Comparison of ENCODE assay signal across 16 cellular contexts in the genomic region with DNA sequence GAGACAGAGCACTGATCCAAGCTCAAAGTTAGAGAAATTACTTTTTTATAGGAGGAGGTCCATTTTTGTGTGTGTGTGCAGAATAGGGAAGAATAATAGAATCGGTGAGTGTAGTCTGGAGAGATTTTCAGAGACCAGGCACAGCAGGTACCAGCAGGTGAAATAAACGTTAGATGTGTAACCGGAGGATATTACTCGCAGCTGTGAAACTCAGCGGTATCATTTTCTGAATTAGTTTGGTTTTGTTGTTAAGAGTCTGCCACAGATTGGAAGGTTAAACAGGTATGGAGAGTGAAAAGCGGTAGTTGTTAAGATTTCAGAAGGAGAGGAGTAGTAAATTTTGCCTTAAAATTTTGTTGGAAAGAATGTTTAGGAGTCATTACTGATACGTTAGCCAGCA.
DNase-seq lines count a peak whose midpoint lies in the region; ATAC-seq lines count a peak whose summit lies in the region.
"Had no signal": no experiment of that assay in that cellular context is flagged by ENCODE, and none has a peak within 500 bp of the region (broad histone marks: within the 10 kb centered on the region; RNA-seq: fewer than 3 reads in every experiment).

No MANE protein-coding gene starts in this region.

- no peaks in the 10 kb centered on the region for H3K9me3 Mint-ChIP-seq in activated naive CD4-positive, alpha-beta T cell treated with anti-CD3 and anti-CD28 coated beads for 36 hours
- H3K9me3 Mint-ChIP-seq in activated CD4-positive, alpha-beta memory T cell treated with anti-CD3 and anti-CD28 coated beads for 36 hours, result no peaks in the 10 kb centered on the region
- H3K9me3 Mint-ChIP-seq in effector memory CD8-positive, alpha-beta T cell, result no peaks in the 10 kb centered on the region
- H3K9me3 Mint-ChIP-seq in stimulated activated naive CD8-positive, alpha-beta T cell treated with anti-CD3 and anti-CD28 coated beads, Interleukin-15, Interleukin-2, amounts not matched to agents 100 ng/mL and 50 ng/mL, for 24 hours, result no peaks in the 10 kb centered on the region

- H3K4me1 Mint-ChIP-seq in activated naive CD4-positive, alpha-beta T cell treated with anti-CD3 and anti-CD28 coated beads for 36 hours (ENCODE audit: low read depth), result peaks cover 74% of the 10 kb centered on the region
- H3K4me1 Mint-ChIP-seq in activated CD4-positive, alpha-beta memory T cell treated with anti-CD3 and anti-CD28 coated beads for 36 hours (ENCODE audit: low read depth), result peaks cover 70% of the 10 kb centered on the region
- H3K4me1 Mint-ChIP-seq in effector memory CD8-positive, alpha-beta T cell (ENCODE audit: low read depth in 2 of 2), result peaks cover 34 to 39% of the 10 kb centered on the region in 2 donors
- peaks cover 78% of the 10 kb centered on the region for H3K4me1 Mint-ChIP-seq in stimulated activated naive CD8-positive, alpha-beta T cell treated with anti-CD3 and anti-CD28 coated beads, Interleukin-15, Interleukin-2, amounts not matched to agents 100 ng/mL and 50 ng/mL, for 24 hours (ENCODE audit: low read depth)

- H3K27ac Mint-ChIP-seq in activated naive CD4-positive, alpha-beta T cell treated with anti-CD3 and anti-CD28 coated beads for 36 hours, result peak overlapping the region; percentile 65
- peak overlapping the region; percentile 83 for H3K27ac Mint-ChIP-seq in activated CD4-positive, alpha-beta memory T cell treated with anti-CD3 and anti-CD28 coated beads for 36 hours
- peak overlapping the region; percentile 7 to 88 for H3K27ac Mint-ChIP-seq in effector memory CD8-positive, alpha-beta T cell
- peak overlapping the region; percentile 89 for H3K27ac Mint-ChIP-seq in stimulated activated naive CD8-positive, alpha-beta T cell treated with anti-CD3 and anti-CD28 coated beads, Interleukin-15, Interleukin-2, amounts not matched to agents 100 ng/mL and 50 ng/mL, for 24 hours

- H3K27me3 Mint-ChIP-seq in activated naive CD4-positive, alpha-beta T cell treated with anti-CD3 and anti-CD28 coated beads for 36 hours (ENCODE audit: low read depth), result no peaks in the 10 kb centered on the region
- H3K27me3 Mint-ChIP-seq in activated CD4-positive, alpha-beta memory T cell treated with anti-CD3 and anti-CD28 coated beads for 36 hours, result no peaks in the 10 kb centered on the region
- H3K27me3 Mint-ChIP-seq in effector memory CD8-positive, alpha-beta T cell, result no peaks in the 10 kb centered on the region
- H3K27me3 Mint-ChIP-seq in stimulated activated naive CD8-positive, alpha-beta T cell treated with anti-CD3 and anti-CD28 coated beads, Interleukin-15, Interleukin-2, amounts not matched to agents 100 ng/mL and 50 ng/mL, for 24 hours, result no peaks in the 10 kb centered on the region

- intact Hi-C loops in activated naive CD4-positive, alpha-beta T cell treated with anti-CD3 and anti-CD28 coated beads for 36 hours (cut with micrococcal nuclease), result loop anchor here (2.0 kb wide), 2 partner anchors 98 to 210 kb away; no protein-coding TSS in a partner anchor
- intact Hi-C loops in activated CD4-positive, alpha-beta memory T cell treated with anti-CD3 and anti-CD28 coated beads for 36 hours (cut with micrococcal nuclease), result loop anchor here (2.0 kb wide), 1 partner anchor 38 kb away; no protein-coding TSS in a partner anchor

- no peak overlapping the region for H3K4me3 Mint-ChIP-seq in activated naive CD4-positive, alpha-beta T cell treated with anti-CD3 and anti-CD28 coated beads for 36 hours
- H3K4me3 Mint-ChIP-seq in activated CD4-positive, alpha-beta memory T cell treated with anti-CD3 and anti-CD28 coated beads for 36 hours, result no peak overlapping the region
- no peak overlapping the region for H3K4me3 Mint-ChIP-seq in effector memory CD8-positive, alpha-beta T cell
- peak overlapping the region; percentile 9 for H3K4me3 Mint-ChIP-seq in stimulated activated naive CD8-positive, alpha-beta T cell treated with anti-CD3 and anti-CD28 coated beads, Interleukin-15, Interleukin-2, amounts not matched to agents 100 ng/mL and 50 ng/mL, for 24 hours

- H3K36me3 Mint-ChIP-seq in activated naive CD4-positive, alpha-beta T cell treated with anti-CD3 and anti-CD28 coated beads for 36 hours (ENCODE audit: low read depth), result peaks cover 84% of the 10 kb centered on the region
- H3K36me3 Mint-ChIP-seq in activated CD4-positive, alpha-beta memory T cell treated with anti-CD3 and anti-CD28 coated beads for 36 hours, result peaks cover 84% of the 10 kb centered on the region
- peaks cover 98% of the 10 kb centered on the region for H3K36me3 Mint-ChIP-seq in effector memory CD8-positive, alpha-beta T cell (ENCODE audit: insufficient read depth)
- peaks cover 97% of the 10 kb centered on the region for H3K36me3 Mint-ChIP-seq in stimulated activated naive CD8-positive, alpha-beta T cell treated with anti-CD3 and anti-CD28 coated beads, Interleukin-15, Interleukin-2, amounts not matched to agents 100 ng/mL and 50 ng/mL, for 24 hours (ENCODE audit: low read depth)

- DNase-seq in activated naive CD4-positive, alpha-beta T cell treated with anti-CD3 and anti-CD28 coated beads for 36 hours, result peak; percentile 38
- DNase-seq in activated naive CD4-positive, alpha-beta T cell (lab: John Stamatoyannopoulos, UW), result no peak
- peak; percentile 28 for DNase-seq in activated CD4-positive, alpha-beta memory T cell treated with anti-CD3 and anti-CD28 coated beads for 36 hours
- DNase-seq in effector memory CD8-positive, alpha-beta T cell, result no peak
- no peak for DNase-seq in NOMO-1 treated with DMSO at 0.1 percent for 48 hours (lab: John Stamatoyannopoulos, UW; ENCODE audit: unreplicated experiment)
- DNase-seq: glutamatergic neuron, HCEC 1CT, left lung, NCI-H1417 treated with DMSO at 0.1 percent for 48 hours, NCI-H2171, NCI-H69, OCI-M1, SHP77 treated with DMSO at 0.1 percent for 48 hours had no signal

- CTCF ChIA-PET in activated naive CD4-positive, alpha-beta T cell treated with anti-CD3 and anti-CD28 coated beads for 36 hours (lab: Charles Lee), result interaction anchor here (2.3 to 2.9 kb wide), 2 partner anchors 10 to 222 kb away, joined by 12 to 19 read pairs; no protein-coding TSS in a partner anchor
- CTCF ChIA-PET in activated CD4-positive, alpha-beta memory T cell treated with anti-CD3 and anti-CD28 coated beads for 36 hours (lab: Charles Lee), result interaction anchor here (1.7 to 5.3 kb wide), 4 partner anchors 10 to 223 kb away, joined by 4 to 45 read pairs (median 20); no protein-coding TSS in a partner anchor

- ATAC-seq in effector memory CD8-positive, alpha-beta T cell (replicated peaks), result no peak
- ATAC-seq in GM21381 (IDR thresholded peaks at IDR 0.05; ENCODE audit: unreplicated experiment) (no peak), HG03139 (IDR thresholded peaks at IDR 0.05; ENCODE audit: unreplicated experiment) (no peak)
- ATAC-seq: left lung had no signal

- POLR2A ChIA-PET in activated CD4-positive, alpha-beta memory T cell treated with anti-CD3 and anti-CD28 coated beads for 36 hours (lab: Charles Lee), result interaction anchor here (0.9 kb wide), 1 partner anchor 10 kb away, joined by 3 read pairs; no protein-coding TSS in a partner anchor

Comparison
In these comparisons a context has a peak if more than half of its experiments do, and no peak if none do; other contexts are left out.
1. DNase-seq: peak in activated naive CD4-positive, alpha-beta T cell treated with anti-CD3 and anti-CD28 coated beads for 36 hours (single experiment) and activated CD4-positive, alpha-beta memory T cell treated with anti-CD3 and anti-CD28 coated beads for 36 hours (single experiment); none in activated naive CD4-positive, alpha-beta T cell (0 of 4), effector memory CD8-positive, alpha-beta T cell (0 of 3) and NOMO-1 treated with DMSO at 0.1 percent for 48 hours (single experiment).
2. Peak in every context shown above with its lines, with median percentiles within 50 percentile points of each other: H3K27ac Mint-ChIP-seq.